In the genomic region with DNA sequence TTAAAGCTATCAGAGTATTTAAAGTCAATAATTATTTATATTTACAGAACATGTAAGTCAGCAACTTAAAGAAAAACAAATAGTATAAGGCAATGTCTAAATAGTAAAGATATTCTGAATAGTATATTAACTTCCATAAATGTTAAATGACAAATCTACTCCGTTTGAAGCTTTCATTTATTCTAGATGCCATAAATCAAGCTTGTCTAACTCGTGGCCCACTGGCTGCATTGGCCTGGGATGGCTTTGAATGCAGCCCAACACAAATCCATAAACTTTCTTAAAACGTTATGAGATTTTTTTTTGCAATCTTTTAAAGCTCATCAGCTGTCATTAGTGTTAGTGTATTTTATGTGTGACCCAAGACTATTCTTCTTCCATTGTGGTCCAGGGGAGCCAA, we compare ENCODE assay signal across 28 cellular contexts.
"Had no signal": no experiment of that assay in that cellular context is flagged by ENCODE, and none has a peak within 500 bp of the region (broad histone marks: within the 10 kb centered on the region; RNA-seq: fewer than 3 reads in every experiment).

No MANE protein-coding gene starts in this region.

- H3K27me3 Mint-ChIP-seq: stimulated activated memory B cell treated with anti-CD40 and anti-IgM and Interleukin-4, amounts not matched to agents 10 μg/mL and 1 μg/mL and 100 μg/mL, for 72 hours; stimulated activated naive B cell treated with anti-CD40 and anti-IgM and Interleukin-4, amounts not matched to agents 10 μg/mL and 1 μg/mL and 100 μg/mL, for 72 hours; stimulated activated naive CD8-positive, alpha-beta T cell treated with anti-CD3 and anti-CD28 coated beads, Interleukin-15, amount 100 ng/mL, for 72 hours; stimulated activated naive CD8-positive, alpha-beta T cell treated with anti-CD3 and anti-CD28 coated beads, Interleukin-15, Interleukin-2, amounts not matched to agents 100 ng/mL and 50 ng/mL, for 24 hours; type B pancreatic cell had no signal

- H3K27ac Mint-ChIP-seq: stimulated activated effector memory CD8-positive, alpha-beta T cell treated with anti-CD3 and anti-CD28 coated beads, Interleukin-12 subunit alpha, Interleukin-12 subunit beta, amount 100 ng/mL, for 72 hours; stimulated activated memory B cell treated with anti-CD40 and anti-IgM and Interleukin-4, amounts not matched to agents 10 μg/mL and 1 μg/mL and 100 μg/mL, for 72 hours; stimulated activated naive B cell treated with anti-CD40 and anti-IgM and Interleukin-4, amounts not matched to agents 10 μg/mL and 1 μg/mL and 100 μg/mL, for 72 hours; stimulated activated naive CD8-positive, alpha-beta T cell treated with anti-CD3 and anti-CD28 coated beads, Interleukin-15, amount 100 ng/mL, for 72 hours; stimulated activated naive CD8-positive, alpha-beta T cell treated with anti-CD3 and anti-CD28 coated beads, Interleukin-15, Interleukin-2, amounts not matched to agents 100 ng/mL and 50 ng/mL, for 24 hours; type B pancreatic cell had no signal

- H3K27ac ChIP-seq: stomach, suprapubic skin, testis, thoracic aorta, thyroid gland, tibial artery, tibial nerve, transverse colon, upper lobe of left lung, upper lobe of right lung, uterus, vagina had no signal

- H3K36me3 Mint-ChIP-seq: stimulated activated effector memory CD8-positive, alpha-beta T cell treated with anti-CD3 and anti-CD28 coated beads, Interleukin-12 subunit alpha, Interleukin-12 subunit beta, amount 100 ng/mL, for 72 hours; stimulated activated memory B cell treated with anti-CD40 and anti-IgM and Interleukin-4, amounts not matched to agents 10 μg/mL and 1 μg/mL and 100 μg/mL, for 72 hours; stimulated activated naive B cell treated with anti-CD40 and anti-IgM and Interleukin-4, amounts not matched to agents 10 μg/mL and 1 μg/mL and 100 μg/mL, for 72 hours; type B pancreatic cell had no signal

- H3K4me1 Mint-ChIP-seq: stimulated activated effector memory CD8-positive, alpha-beta T cell treated with anti-CD3 and anti-CD28 coated beads, Interleukin-12 subunit alpha, Interleukin-12 subunit beta, amount 100 ng/mL, for 72 hours; stimulated activated memory B cell treated with anti-CD40 and anti-IgM and Interleukin-4, amounts not matched to agents 10 μg/mL and 1 μg/mL and 100 μg/mL, for 72 hours; stimulated activated naive B cell treated with anti-CD40 and anti-IgM and Interleukin-4, amounts not matched to agents 10 μg/mL and 1 μg/mL and 100 μg/mL, for 72 hours; stimulated activated naive CD8-positive, alpha-beta T cell treated with anti-CD3 and anti-CD28 coated beads, Interleukin-15, amount 100 ng/mL, for 72 hours had no signal

- H3K9me3 Mint-ChIP-seq: type B pancreatic cell had no signal

- H3K4me3 Mint-ChIP-seq: stimulated activated effector memory CD8-positive, alpha-beta T cell treated with anti-CD3 and anti-CD28 coated beads, Interleukin-12 subunit alpha, Interleukin-12 subunit beta, amount 100 ng/mL, for 72 hours; stimulated activated memory B cell treated with anti-CD40 and anti-IgM and Interleukin-4, amounts not matched to agents 10 μg/mL and 1 μg/mL and 100 μg/mL, for 72 hours; stimulated activated naive B cell treated with anti-CD40 and anti-IgM and Interleukin-4, amounts not matched to agents 10 μg/mL and 1 μg/mL and 100 μg/mL, for 72 hours; stimulated activated naive CD8-positive, alpha-beta T cell treated with anti-CD3 and anti-CD28 coated beads, Interleukin-15, amount 100 ng/mL, for 72 hours; stimulated activated naive CD8-positive, alpha-beta T cell treated with anti-CD3 and anti-CD28 coated beads, Interleukin-15, Interleukin-2, amounts not matched to agents 100 ng/mL and 50 ng/mL, for 24 hours; type B pancreatic cell had no signal

- H3K4me3 ChIP-seq: stomach, suprapubic skin, testis, thoracic aorta, thyroid gland, tibial artery, tibial nerve, transverse colon, upper lobe of left lung, upper lobe of right lung, uterus, vagina had no signal

- ATAC-seq: stimulated activated effector memory CD8-positive, alpha-beta T cell treated with anti-CD3 and anti-CD28 coated beads, Interleukin-12 subunit alpha, Interleukin-12 subunit beta, amount 100 ng/mL, for 72 hours; stimulated activated memory B cell treated with anti-CD40 and anti-IgM and Interleukin-4, amounts not matched to agents 10 μg/mL and 1 μg/mL and 100 μg/mL, for 72 hours; stimulated activated naive B cell treated with anti-CD40 and anti-IgM and Interleukin-4, amounts not matched to agents 10 μg/mL and 1 μg/mL and 100 μg/mL, for 72 hours; stimulated activated naive CD8-positive, alpha-beta T cell treated with anti-CD3 and anti-CD28 coated beads, Interleukin-15, amount 100 ng/mL, for 72 hours; stimulated activated naive CD8-positive, alpha-beta T cell treated with anti-CD3 and anti-CD28 coated beads, Interleukin-15, Interleukin-2, amounts not matched to agents 100 U/mL and 50 U/mL, for 24 hours; upper lobe of right lung had no signal

- H3K9me3 ChIP-seq: suprapubic skin, testis, thoracic aorta, thyroid gland, transverse colon, upper lobe of right lung, uterus, vagina had no signal

- H3K36me3 ChIP-seq: stomach, suprapubic skin, thoracic aorta, thyroid gland, tibial artery, tibial nerve, transverse colon, upper lobe of left lung, upper lobe of right lung, uterus, vagina had no signal

- DNase-seq: stimulated activated CD4-positive, alpha-beta T cell treated with anti-CD3 and anti-CD28 coated beads, Interleukin-2, amount 100 ng/mL, for 48 hours; stimulated activated CD4-positive, alpha-beta T cell treated with anti-CD3 and anti-CD28 coated beads, Interleukin-4, amount 100 ng/mL, for 1 hour; stimulated activated CD4-positive, alpha-beta T cell treated with anti-CD3 and anti-CD28 coated beads, Interleukin-4, amount 100 ng/mL, for 24 hours; stimulated activated CD4-positive, alpha-beta T cell treated with anti-CD3 and anti-CD28 coated beads, Interleukin-4, amount 100 ng/mL, for 4 hours; stimulated activated CD8-positive, alpha-beta memory T cell treated with anti-CD3 and anti-CD28 coated beads, Interleukin-4, amount 100 ng/mL, for 48 hours; stimulated activated naive B cell treated with anti-CD40 and anti-IgM and Interleukin-4, amounts not matched to agents 10 μg/mL and 1 μg/mL and 100 μg/mL, for 72 hours; stimulated activated naive CD4-positive, alpha-beta T cell; stimulated activated naive CD4-positive, alpha-beta T cell treated with Interleukin-2 at 50 U/mL for 16 hours; stimulated activated naive CD8-positive, alpha-beta T cell treated with anti-CD3 and anti-CD28 coated beads, Interleukin-15, amount 100 ng/mL, for 72 hours; stimulated activated naive CD8-positive, alpha-beta T cell treated with anti-CD3 and anti-CD28 coated beads, Interleukin-15, Interleukin-2, amounts not matched to agents 100 U/mL and 50 U/mL, for 24 hours; stomach; substantia nigra; testis; thyroid gland; tibial artery; transverse colon; trophoblast cell; upper lobe of left lung; upper lobe of right lung; uterus had no signal

- H3K27me3 ChIP-seq: stomach, suprapubic skin, testis, thyroid gland, tibial artery, tibial nerve, transverse colon, upper lobe of left lung, upper lobe of right lung, uterus, vagina had no signal

- H3K4me1 ChIP-seq: stomach, suprapubic skin, testis, thyroid gland, tibial artery, tibial nerve, upper lobe of left lung, upper lobe of right lung, uterus, vagina had no signal
